1 cellular context compared by ENCODE assay signal in the genomic region with DNA sequence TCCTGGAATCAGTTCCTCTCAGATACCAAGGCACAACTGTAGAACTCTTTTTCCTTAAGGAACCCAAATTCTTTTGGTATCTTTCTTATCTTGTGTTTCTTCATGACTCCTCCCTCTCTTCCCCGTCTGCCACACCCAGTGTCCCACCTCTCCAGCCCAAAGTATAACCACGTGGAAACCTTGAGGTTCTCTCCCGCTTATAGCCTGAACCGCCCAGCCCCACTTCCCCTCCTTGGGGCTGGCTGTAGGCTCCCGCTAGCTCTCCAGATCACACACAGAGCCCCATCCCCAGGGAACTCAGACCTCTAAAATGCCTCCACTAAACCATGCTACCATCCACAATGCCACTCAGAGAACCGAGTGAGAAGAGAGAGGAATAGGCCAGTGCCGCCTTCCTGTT.
TF ChIP-seq lines count a peak whose summit lies in the region.

No MANE protein-coding gene starts in this region.

TF ChIP-seq in K562, 482 proteins besides CTCF, POLR2A, EP300 and RAD21:
- TF ChIP-seq, protein P1, sequence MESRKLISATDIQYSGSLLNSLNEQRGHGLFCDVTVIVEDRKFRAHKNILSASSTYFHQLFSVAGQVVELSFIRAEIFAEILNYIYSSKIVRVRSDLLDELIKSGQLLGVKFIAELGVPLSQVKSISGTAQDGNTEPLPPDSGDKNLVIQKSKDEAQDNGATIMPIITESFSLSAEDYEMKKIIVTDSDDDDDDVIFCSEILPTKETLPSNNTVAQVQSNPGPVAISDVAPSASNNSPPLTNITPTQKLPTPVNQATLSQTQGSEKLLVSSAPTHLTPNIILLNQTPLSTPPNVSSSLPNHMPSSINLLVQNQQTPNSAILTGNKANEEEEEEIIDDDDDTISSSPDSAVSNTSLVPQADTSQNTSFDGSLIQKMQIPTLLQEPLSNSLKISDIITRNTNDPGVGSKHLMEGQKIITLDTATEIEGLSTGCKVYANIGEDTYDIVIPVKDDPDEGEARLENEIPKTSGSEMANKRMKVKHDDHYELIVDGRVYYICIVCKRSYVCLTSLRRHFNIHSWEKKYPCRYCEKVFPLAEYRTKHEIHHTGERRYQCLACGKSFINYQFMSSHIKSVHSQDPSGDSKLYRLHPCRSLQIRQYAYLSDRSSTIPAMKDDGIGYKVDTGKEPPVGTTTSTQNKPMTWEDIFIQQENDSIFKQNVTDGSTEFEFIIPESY (CRISPR knock-in tag; IDR thresholded peaks at IDR 0.05): 0 out of 2 replicates have a peak, but pooled peaks have one; percentile 22
- TF ChIP-seq BCOR (IDR thresholded peaks at IDR 0.05) (no peak), ZNF79 (CRISPR knock-in tag; IDR thresholded peaks at IDR 0.05; ENCODE audit: low read depth) (no peak), L3MBTL2 (IDR thresholded peaks at IDR 0.05) (peak; percentile 81), BRD4 (IDR thresholded peaks at IDR 0.05) (no peak), SIN3B (IDR thresholded peaks at IDR 0.05; ENCODE audit: low read depth) (no peak), ZNF551 (CRISPR knock-in tag; IDR thresholded peaks at IDR 0.05) (no peak), MGA (IDR thresholded peaks at IDR 0.05) (peak; percentile 59; the same call in 1 of the 2 replicates)
- TF ChIP-seq, protein P2, sequence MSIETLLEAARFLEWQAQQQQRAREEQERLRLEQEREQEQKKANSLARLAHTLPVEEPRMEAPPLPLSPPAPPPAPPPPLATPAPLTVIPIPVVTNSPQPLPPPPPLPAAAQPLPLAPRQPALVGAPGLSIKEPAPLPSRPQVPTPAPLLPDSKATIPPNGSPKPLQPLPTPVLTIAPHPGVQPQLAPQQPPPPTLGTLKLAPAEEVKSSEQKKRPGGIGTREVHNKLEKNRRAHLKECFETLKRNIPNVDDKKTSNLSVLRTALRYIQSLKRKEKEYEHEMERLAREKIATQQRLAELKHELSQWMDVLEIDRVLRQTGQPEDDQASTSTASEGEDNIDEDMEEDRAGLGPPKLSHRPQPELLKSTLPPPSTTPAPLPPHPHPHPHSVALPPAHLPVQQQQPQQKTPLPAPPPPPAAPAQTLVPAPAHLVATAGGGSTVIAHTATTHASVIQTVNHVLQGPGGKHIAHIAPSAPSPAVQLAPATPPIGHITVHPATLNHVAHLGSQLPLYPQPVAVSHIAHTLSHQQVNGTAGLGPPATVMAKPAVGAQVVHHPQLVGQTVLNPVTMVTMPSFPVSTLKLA (conservative IDR thresholded peaks at IDR 0.05): 0 out of 4 replicates have a peak, but pooled peaks of 1 of the 2 experiments have one; percentile 16
- TF ChIP-seq, protein P3, sequence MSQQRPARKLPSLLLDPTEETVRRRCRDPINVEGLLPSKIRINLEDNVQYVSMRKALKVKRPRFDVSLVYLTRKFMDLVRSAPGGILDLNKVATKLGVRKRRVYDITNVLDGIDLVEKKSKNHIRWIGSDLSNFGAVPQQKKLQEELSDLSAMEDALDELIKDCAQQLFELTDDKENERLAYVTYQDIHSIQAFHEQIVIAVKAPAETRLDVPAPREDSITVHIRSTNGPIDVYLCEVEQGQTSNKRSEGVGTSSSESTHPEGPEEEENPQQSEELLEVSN (IDR thresholded peaks at IDR 0.05; ENCODE audit: borderline replicate concordance in 1 of 2, extremely low read depth in 1 of 2, insufficient read depth in 1 of 2, insufficient read length in 1 of 2, low read depth in 1 of 2, low read length in 1 of 2, poor library complexity in 1 of 2, severe bottlenecking in 1 of 2): peak; percentile 36 to 65
